In the genomic region with DNA sequence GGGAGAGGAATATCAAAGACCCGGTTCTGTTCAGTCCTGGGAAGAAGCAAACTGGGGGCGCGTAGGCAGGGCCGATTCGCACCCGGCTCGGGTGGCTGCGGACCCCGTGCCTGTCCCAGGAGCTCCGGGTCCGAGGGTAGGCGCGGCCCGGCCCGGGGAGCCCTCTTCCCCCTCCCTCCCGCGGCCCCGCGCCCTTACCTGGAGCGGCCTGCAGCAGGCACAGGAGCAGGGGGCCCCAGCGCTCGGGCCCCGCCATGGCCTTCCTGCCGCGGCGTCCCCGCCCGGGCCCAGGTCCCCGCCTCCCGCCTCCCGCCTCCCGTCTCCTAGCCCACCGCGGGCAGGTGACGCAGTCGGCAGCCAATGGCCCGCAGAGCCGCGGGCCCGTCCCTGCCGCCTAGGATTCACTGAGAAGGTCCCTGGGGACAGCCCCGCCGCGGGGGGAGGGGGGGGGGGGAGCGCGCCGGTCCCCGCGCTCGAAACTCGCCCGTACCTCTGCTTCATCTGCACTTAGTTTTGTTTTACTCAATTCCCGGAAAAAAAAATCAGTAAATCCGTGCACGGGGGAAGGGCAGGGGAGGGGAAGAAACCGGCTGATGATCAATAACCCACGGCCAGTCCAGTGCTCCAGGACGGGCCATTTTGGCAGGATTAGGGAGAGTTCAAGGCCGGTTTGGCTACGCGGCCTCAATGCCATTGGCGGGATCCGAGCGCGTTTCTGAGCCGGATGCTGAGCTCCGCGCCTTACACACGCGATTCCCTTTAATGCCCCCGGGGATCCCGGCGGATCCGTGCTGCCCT, we compare ENCODE assay signal across 8 cellular contexts. TPM values are rescaled to one million over a fixed set of nuclear protein-coding genes. Genes with fewer than 3 reads are reported as not detected.
DNase-seq lines count a peak whose midpoint lies in the region; ATAC-seq, FAIRE-seq and TF ChIP-seq lines count a peak whose summit lies in the region.

Gene IFNLR1, minus strand, starts transcription at position 297 of the 798 bp plus-strand sequence. Its CDS starts 41 bp downstream, at position 256.

- no peaks in the 10 kb centered on the region for H4K20me1 ChIP-seq in smooth muscle cell (ENCODE audit: low read depth)

- no peak for FAIRE-seq in D721Med (lab: Jason Lieb, UNC)

- H2AFZ ChIP-seq in smooth muscle cell (ENCODE audit: low read depth): peak within 1 kb of the TSS; percentile 78

- H3K4me3 ChIP-seq in adipocyte (ENCODE audit: low read length) (peak within 1 kb of the TSS; percentile 75), iPS-11a (ENCODE audit: low read depth, low read length) (peak within 1 kb of the TSS; percentile 69), smooth muscle cell (peak within 1 kb of the TSS; percentile 62)

- H3K27me3 ChIP-seq in adipocyte (replicated peaks; ENCODE audit: control insufficient read depth, insufficient read depth, low read length) (peaks cover 13% of the 10 kb centered on the region), smooth muscle cell (ENCODE audit: low read depth) (peaks cover 35% of the 10 kb centered on the region)

- H3K9me3 ChIP-seq in adipocyte (ENCODE audit: control insufficient read depth, low read length) (no peaks in the 10 kb centered on the region), smooth muscle cell (replicated peaks; ENCODE audit: low read depth) (no peaks in the 10 kb centered on the region)

- ATAC-seq in HG03521 (IDR thresholded peaks at IDR 0.05; ENCODE audit: unreplicated experiment) (peak; percentile 30), HG02623 (IDR thresholded peaks at IDR 0.05; ENCODE audit: unreplicated experiment) (no peak), GM21381 (IDR thresholded peaks at IDR 0.05; ENCODE audit: unreplicated experiment) (no peak)

- H3K4me1 ChIP-seq in adipocyte (ENCODE audit: control insufficient read depth, insufficient read depth, low read length) (peaks cover 5% of the 10 kb centered on the region), smooth muscle cell (ENCODE audit: low read depth) (no peaks in the 10 kb centered on the region)

- WGBS in smooth muscle cell (ENCODE audit: low lambda C conversion rate): under 1% methylated on average over 37 of the region's 74 CpGs

- TF ChIP-seq CTCF in D721Med (IDR thresholded peaks at IDR 0.05; ENCODE audit: insufficient read depth, missing control alignments) (no peak), smooth muscle cell (IDR thresholded peaks at IDR 0.05; ENCODE audit: borderline replicate concordance, insufficient read depth, poor library complexity, severe bottlenecking) (no peak)

- H3K27ac ChIP-seq in smooth muscle cell (ENCODE audit: low read depth): no peak within 1 kb of the TSS

- no peaks in the 10 kb centered on the region for H3F3A ChIP-seq in smooth muscle cell (ENCODE audit: low read depth)

- H3K4me2 ChIP-seq in smooth muscle cell: peak within 1 kb of the TSS; percentile 90

- H3K9ac ChIP-seq in adipocyte (ENCODE audit: low read length): no peak within 1 kb of the TSS
- peak within 1 kb of the TSS; percentile 28 for H3K9ac ChIP-seq in smooth muscle cell (ENCODE audit: low read depth)

- peak; percentile 73 for TF ChIP-seq POLR2A in Raji (IDR thresholded peaks at IDR 0.05; ENCODE audit: insufficient read depth, low read depth, low read length)

- no peaks in the 10 kb centered on the region for H3K79me2 ChIP-seq in smooth muscle cell (ENCODE audit: low read depth)

- H3K36me3 ChIP-seq in adipocyte (ENCODE audit: control insufficient read depth, insufficient read depth, low read length, severe bottlenecking) (no peaks in the 10 kb centered on the region), smooth muscle cell (ENCODE audit: low read depth) (no peaks in the 10 kb centered on the region)

- DNase-seq in D721Med (ENCODE audit: insufficient read length, low spot score): peak; percentile 70
- DNase-seq in adipocyte (ENCODE audit: low read depth): peak; percentile 41
- no peak for DNase-seq in smooth muscle cell (lab: John Stamatoyannopoulos, UW; ENCODE audit: unreplicated experiment)

RNA-seq across cellular contexts. Expression of gene IFNLR1, which starts in this region (rescaled TPM):
- total RNA-seq in smooth muscle cell: 0.58 and 0.67 TPM in 2 replicates
- polyA plus RNA-seq in smooth muscle cell: 0.25 and 2.9 TPM in 2 replicates
